8 cellular contexts compared by ENCODE assay signal in genomic region chr9:35073276-35073607, GRCh38. TPM values are rescaled to one million over a fixed set of nuclear protein-coding genes. Genes with fewer than 3 reads are reported as not detected.
DNase-seq lines count a peak whose midpoint lies in the region; ATAC-seq, FAIRE-seq and TF ChIP-seq lines count a peak whose summit lies in the region.

No MANE protein-coding gene starts in this region.

- peaks cover 4 to 14% of the 10 kb centered on the region in 2 experiments for H3K36me3 ChIP-seq in keratinocyte (ENCODE audit: control insufficient read depth in 2 of 2, extremely low read depth in 1 of 2, insufficient read depth in 2 of 2, low read length in 2 of 2)
- H3K36me3 ChIP-seq in thoracic aorta, result no peaks in the 10 kb centered on the region

- peaks cover 3% of the 10 kb centered on the region for H3K9me1 ChIP-seq in keratinocyte (ENCODE audit: control insufficient read depth, extremely low read depth, insufficient read depth, low read length)

- H3K27me3 ChIP-seq in keratinocyte (ENCODE audit: control insufficient read depth, extremely low read depth, insufficient read depth, low read length), result no peaks in the 10 kb centered on the region
- H3K27me3 ChIP-seq in thoracic aorta (replicated peaks; ENCODE audit: insufficient read depth), result no peaks in the 10 kb centered on the region

- peaks cover 76% of the 10 kb centered on the region for H3K4me1 Mint-ChIP-seq in activated T-cell treated with anti-CD3 and anti-CD28 coated beads, Interleukin-2, amount 50 U/mL, for 72 hours (ENCODE audit: low read depth)
- H3K4me1 Mint-ChIP-seq in activated T-helper 2 cell treated with anti-CD3 and anti-CD28 coated beads, Interferon-gamma antibody, Interleukin-2, Interleukin-4, amounts not matched to agents 10 μg/mL and 5 μg/mL and 100 μg/mL, durations not matched to agents 14 hours and 24 hours and 36 hours (ENCODE audit: low read depth), result peaks cover 52% of the 10 kb centered on the region

- H2AFZ ChIP-seq in keratinocyte (ENCODE audit: control insufficient read depth, low read length), result no peak overlapping the region

- no peak for FAIRE-seq in keratinocyte (lab: Jason Lieb, UNC)

- TF ChIP-seq CTCF in keratinocyte (optimal IDR thresholded peaks at IDR 0.05 in 1 of 3, IDR thresholded peaks at IDR 0.05 in 1 of 3, conservative IDR thresholded peaks at IDR 0.05 in 1 of 3; ENCODE audit: extremely low read depth in 1 of 3, insufficient read depth in 2 of 3, low read length in 3 of 3) (no peak), thoracic aorta (IDR thresholded peaks at IDR 0.05) (no peak)

- peaks cover 26% of the 10 kb centered on the region for H4K20me1 ChIP-seq in keratinocyte (ENCODE audit: control insufficient read depth, extremely low read depth, insufficient read depth, low read length)

- H3K27me3 Mint-ChIP-seq in activated T-cell treated with anti-CD3 and anti-CD28 coated beads, Interleukin-2, amount 50 U/mL, for 72 hours (ENCODE audit: low read depth), result no peaks in the 10 kb centered on the region
- no peaks in the 10 kb centered on the region for H3K27me3 Mint-ChIP-seq in activated T-helper 2 cell treated with anti-CD3 and anti-CD28 coated beads, Interferon-gamma antibody, Interleukin-2, Interleukin-4, amounts not matched to agents 10 μg/mL and 5 μg/mL and 100 μg/mL, durations not matched to agents 14 hours and 24 hours and 36 hours (ENCODE audit: low read depth)

- peaks cover 42% of the 10 kb centered on the region for H3K79me2 ChIP-seq in keratinocyte (ENCODE audit: control insufficient read depth, insufficient read depth, low read length)

- H3K4me3 ChIP-seq in keratinocyte (ENCODE audit: control insufficient read depth in 2 of 3, extremely low read depth in 1 of 3, insufficient read depth in 2 of 3, low read depth in 1 of 3, low read length in 3 of 3) (peak overlapping the region in 1 of 3 experiments; percentile 24), thoracic aorta (peak overlapping the region; percentile 97)

- peak overlapping the region; percentile 94 for H3K27ac ChIP-seq in keratinocyte (ENCODE audit: control insufficient read depth, insufficient read depth, low read length)
- peak overlapping the region in 1 of 2 donors; percentile 100 for H3K27ac ChIP-seq in thoracic aorta

- peak in 1 of 2 donors; percentile 28 for DNase-seq in activated T-cell treated with anti-CD3 and anti-CD28 coated beads, Interleukin-2, amount 50 U/mL, for 72 hours
- no peak for DNase-seq in activated T-cell treated with anti-CD3 and anti-CD28 coated beads, Interleukin-2, amount 50 U/mL, for 48 hours
- DNase-seq in activated T-helper 2 cell treated with anti-CD3 and anti-CD28 coated beads, Interferon-gamma antibody, Interleukin-2, Interleukin-4, amounts not matched to agents 10 μg/mL and 5 μg/mL and 100 μg/mL, durations not matched to agents 14 hours and 24 hours and 36 hours (ENCODE audit: low spot score), result no peak
- DNase-seq in keratinocyte (ENCODE audit: low read depth, low spot score) (no peak), thoracic aorta (ENCODE audit: low spot score) (no peak), NAMALWA (ENCODE audit: low spot score) (no peak), SKM-1 (lab: John Stamatoyannopoulos, UW; ENCODE audit: unreplicated experiment) (no peak)

- no peaks in the 10 kb centered on the region for H3K9me3 Mint-ChIP-seq in activated T-cell treated with anti-CD3 and anti-CD28 coated beads, Interleukin-2, amount 50 U/mL, for 72 hours
- no peaks in the 10 kb centered on the region for H3K9me3 Mint-ChIP-seq in activated T-helper 2 cell treated with anti-CD3 and anti-CD28 coated beads, Interferon-gamma antibody, Interleukin-2, Interleukin-4, amounts not matched to agents 10 μg/mL and 5 μg/mL and 100 μg/mL, durations not matched to agents 14 hours and 24 hours and 36 hours

- H3K9ac ChIP-seq in keratinocyte (ENCODE audit: control insufficient read depth, extremely low read depth, insufficient read depth, low read length), result peak overlapping the region; percentile 97

- peak overlapping the region; percentile 71 for H3K4me2 ChIP-seq in keratinocyte (ENCODE audit: control insufficient read depth, extremely low read depth, insufficient read depth, low read depth, low read length)

- peak in 1 of 2 donors; percentile 23 for ATAC-seq in activated T-cell treated with anti-CD3 and anti-CD28 coated beads, Interleukin-2, amount 50 U/mL, for 72 hours (replicated peaks in 1 of 2)
- ATAC-seq in thoracic aorta (ENCODE audit: insufficient number of reproducible peaks, low FRiP score, low read depth) (no peak), HG03342 (IDR thresholded peaks at IDR 0.05; ENCODE audit: unreplicated experiment) (no peak)

- H3K9me3 ChIP-seq in keratinocyte (ENCODE audit: control insufficient read depth, low read depth, low read length) (no peaks in the 10 kb centered on the region), thoracic aorta (no peaks in the 10 kb centered on the region)

- H3K27ac Mint-ChIP-seq in activated T-cell treated with anti-CD3 and anti-CD28 coated beads, Interleukin-2, amount 50 U/mL, for 72 hours, result peak overlapping the region; percentile 97
- H3K27ac Mint-ChIP-seq in activated T-helper 2 cell treated with anti-CD3 and anti-CD28 coated beads, Interferon-gamma antibody, Interleukin-2, Interleukin-4, amounts not matched to agents 10 μg/mL and 5 μg/mL and 100 μg/mL, durations not matched to agents 14 hours and 24 hours and 36 hours, result peak overlapping the region; percentile 87

- H3K4me1 ChIP-seq in keratinocyte (ENCODE audit: control insufficient read depth, extremely low read depth, insufficient read depth, low read length) (peaks cover 34% of the 10 kb centered on the region), thoracic aorta (ENCODE audit: control insufficient read depth in 1 of 2, low read depth in 2 of 2) (peaks cover 20 to 33% of the 10 kb centered on the region in 2 donors)

- peaks cover 4 to 34% of the 10 kb centered on the region in 2 donors for H3K36me3 Mint-ChIP-seq in activated T-cell treated with anti-CD3 and anti-CD28 coated beads, Interleukin-2, amount 50 U/mL, for 72 hours (ENCODE audit: insufficient read depth in 2 of 2)
- H3K36me3 Mint-ChIP-seq in activated T-helper 2 cell treated with anti-CD3 and anti-CD28 coated beads, Interferon-gamma antibody, Interleukin-2, Interleukin-4, amounts not matched to agents 10 μg/mL and 5 μg/mL and 100 μg/mL, durations not matched to agents 14 hours and 24 hours and 36 hours (ENCODE audit: low read depth), result peaks cover 78% of the 10 kb centered on the region

- peak overlapping the region; percentile 90 to 91 for H3K4me3 Mint-ChIP-seq in activated T-cell treated with anti-CD3 and anti-CD28 coated beads, Interleukin-2, amount 50 U/mL, for 72 hours
- H3K4me3 Mint-ChIP-seq in activated T-helper 2 cell treated with anti-CD3 and anti-CD28 coated beads, Interferon-gamma antibody, Interleukin-2, Interleukin-4, amounts not matched to agents 10 μg/mL and 5 μg/mL and 100 μg/mL, durations not matched to agents 14 hours and 24 hours and 36 hours (ENCODE audit: low read depth), result peak overlapping the region; percentile 91

- intact Hi-C loops in activated T-helper 2 cell treated with anti-CD3 and anti-CD28 coated beads, Interferon-gamma antibody, Interleukin-2, Interleukin-4, amounts not matched to agents 10 μg/mL and 5 μg/mL and 100 μg/mL, durations not matched to agents 14 hours and 24 hours and 36 hours (cut with micrococcal nuclease), result loop anchor here (2.0 to 10.0 kb wide), 3 partner anchors 86 to 1412 kb away; partner anchors contain the start of genes HINT2 and SPAG8

- dilution Hi-C loops in keratinocyte (cut with MboI; ENCODE audit: extremely low pct_ligation_motif_present, low sequenced_read_pairs), result no loop called here

RNA-seq across cellular contexts. Expression of gene VCP, which starts 0.8 kb away (rescaled TPM):
- total RNA-seq in activated T-cell treated with anti-CD3 and anti-CD28 coated beads, Interleukin-2, amount 50 U/mL, for 72 hours, result 100 to 1,000 TPM; 190 to 199 TPM
- 361 and 366 TPM in 2 replicates for total RNA-seq in activated T-helper 2 cell treated with anti-CD3 and anti-CD28 coated beads, Interferon-gamma antibody, Interleukin-2, Interleukin-4, amounts not matched to agents 10 μg/mL and 5 μg/mL and 100 μg/mL, durations not matched to agents 14 hours and 24 hours and 36 hours
- 339 to 414 TPM (median 356 TPM) in 3 replicates for polyA plus RNA-seq in keratinocyte
- 109 TPM for polyA plus RNA-seq in keratinocyte (2011; ENCODE audit: low read depth)
- 235 and 294 TPM in 2 replicates for polyA plus RNA-seq in keratinocyte (2011; cell fraction: cytosol; rRNA removed)
- 447 and 511 TPM in 2 replicates for polyA plus RNA-seq in keratinocyte (2011; cell fraction: nucleus; rRNA removed)
- 197 and 386 TPM in 2 replicates for polyA plus RNA-seq in keratinocyte (2012; ENCODE audit: low replicate concordance)
- 460 to 537 TPM (median 484 TPM) in 3 replicates for polyA minus RNA-seq in keratinocyte
- polyA minus RNA-seq in keratinocyte (2011; cell fraction: cytosol; rRNA and poly(A)+ RNA removed), result 296 TPM
- 417 and 614 TPM in 2 replicates for polyA minus RNA-seq in keratinocyte (2011; cell fraction: nucleus; rRNA and poly(A)+ RNA removed)
- total RNA-seq in thoracic aorta, result 100 to 1,000 TPM; 179 to 204 TPM

RNA-seq across cellular contexts. Expression of gene FANCG, which starts 6.5 kb away (rescaled TPM):
- 100 to 1,000 TPM in 1 of 2 donors, 10 to 100 TPM in 1; 94.8 to 116 TPM for total RNA-seq in activated T-cell treated with anti-CD3 and anti-CD28 coated beads, Interleukin-2, amount 50 U/mL, for 72 hours
- total RNA-seq in activated T-helper 2 cell treated with anti-CD3 and anti-CD28 coated beads, Interferon-gamma antibody, Interleukin-2, Interleukin-4, amounts not matched to agents 10 μg/mL and 5 μg/mL and 100 μg/mL, durations not matched to agents 14 hours and 24 hours and 36 hours, result 102 and 107 TPM in 2 replicates
- 9.4 to 14.6 TPM (median 14.5 TPM) in 3 replicates for polyA plus RNA-seq in keratinocyte
- polyA plus RNA-seq in keratinocyte (2011; ENCODE audit: low read depth), result 8.3 TPM
- polyA plus RNA-seq in keratinocyte (2011; cell fraction: cytosol; rRNA removed), result 5.1 and 7.0 TPM in 2 replicates
- polyA plus RNA-seq in keratinocyte (2011; cell fraction: nucleus; rRNA removed), result 27.6 and 30.3 TPM in 2 replicates
- polyA plus RNA-seq in keratinocyte (2012; ENCODE audit: low replicate concordance), result 10.5 and 16.2 TPM in 2 replicates
- 5.7 to 16.3 TPM (median 16.1 TPM) in 3 replicates for polyA minus RNA-seq in keratinocyte
- polyA minus RNA-seq in keratinocyte (2011; cell fraction: cytosol; rRNA and poly(A)+ RNA removed), result 4.0 TPM
- polyA minus RNA-seq in keratinocyte (2011; cell fraction: nucleus; rRNA and poly(A)+ RNA removed), result 7.4 and 11.3 TPM in 2 replicates
- total RNA-seq in thoracic aorta, result 10 to 100 TPM in 1 of 2 donors, 1 to 10 TPM in 1; 2.2 to 19.1 TPM

RNA-seq across cellular contexts. Expression of gene PIGO, which starts 23.1 kb away (rescaled TPM):
- 10 to 100 TPM; 25.6 to 27.9 TPM for total RNA-seq in activated T-cell treated with anti-CD3 and anti-CD28 coated beads, Interleukin-2, amount 50 U/mL, for 72 hours
- total RNA-seq in activated T-helper 2 cell treated with anti-CD3 and anti-CD28 coated beads, Interferon-gamma antibody, Interleukin-2, Interleukin-4, amounts not matched to agents 10 μg/mL and 5 μg/mL and 100 μg/mL, durations not matched to agents 14 hours and 24 hours and 36 hours, result 33.0 and 37.8 TPM in 2 replicates
- 18.6 to 27.0 TPM (median 20.7 TPM) in 3 replicates for polyA plus RNA-seq in keratinocyte
- polyA plus RNA-seq in keratinocyte (2011; ENCODE audit: low read depth), result 7.3 TPM
- polyA plus RNA-seq in keratinocyte (2011; cell fraction: cytosol; rRNA removed), result 6.6 and 8.7 TPM in 2 replicates
- polyA plus RNA-seq in keratinocyte (2011; cell fraction: nucleus; rRNA removed), result 40.9 and 44.2 TPM in 2 replicates
- polyA plus RNA-seq in keratinocyte (2012; ENCODE audit: low replicate concordance), result 12.0 and 19.7 TPM in 2 replicates
- 27.8 to 50.9 TPM (median 29.3 TPM) in 3 replicates for polyA minus RNA-seq in keratinocyte
- polyA minus RNA-seq in keratinocyte (2011; cell fraction: cytosol; rRNA and poly(A)+ RNA removed), result 8.1 TPM
- 32.5 and 39.8 TPM in 2 replicates for polyA minus RNA-seq in keratinocyte (2011; cell fraction: nucleus; rRNA and poly(A)+ RNA removed)
- 10 to 100 TPM; 10.8 to 13.9 TPM for total RNA-seq in thoracic aorta

RNA-seq across cellular contexts. Expression of gene STOML2, which starts 29.7 kb away (rescaled TPM):
- total RNA-seq in activated T-cell treated with anti-CD3 and anti-CD28 coated beads, Interleukin-2, amount 50 U/mL, for 72 hours, result 100 to 1,000 TPM; 151 to 169 TPM
- total RNA-seq in activated T-helper 2 cell treated with anti-CD3 and anti-CD28 coated beads, Interferon-gamma antibody, Interleukin-2, Interleukin-4, amounts not matched to agents 10 μg/mL and 5 μg/mL and 100 μg/mL, durations not matched to agents 14 hours and 24 hours and 36 hours, result 211 and 214 TPM in 2 replicates
- 149 to 174 TPM (median 154 TPM) in 3 replicates for polyA plus RNA-seq in keratinocyte
- polyA plus RNA-seq in keratinocyte (2011; ENCODE audit: low read depth), result 53.8 TPM
- 129 and 146 TPM in 2 replicates for polyA plus RNA-seq in keratinocyte (2011; cell fraction: cytosol; rRNA removed)
- 70.7 and 85.4 TPM in 2 replicates for polyA plus RNA-seq in keratinocyte (2011; cell fraction: nucleus; rRNA removed)
- polyA plus RNA-seq in keratinocyte (2012; ENCODE audit: low replicate concordance), result 109 and 138 TPM in 2 replicates
- 86.9 to 195 TPM (median 104 TPM) in 3 replicates for polyA minus RNA-seq in keratinocyte
- polyA minus RNA-seq in keratinocyte (2011; cell fraction: cytosol; rRNA and poly(A)+ RNA removed), result 49.5 TPM
- 10.3 and 18.0 TPM in 2 replicates for polyA minus RNA-seq in keratinocyte (2011; cell fraction: nucleus; rRNA and poly(A)+ RNA removed)
- total RNA-seq in thoracic aorta, result 10 to 100 TPM; 51.7 to 84.1 TPM

RNA-seq across cellular contexts. Expression of gene ATOSB, which starts 42.4 kb away (rescaled TPM):
- total RNA-seq in activated T-cell treated with anti-CD3 and anti-CD28 coated beads, Interleukin-2, amount 50 U/mL, for 72 hours, result 10 to 100 TPM in 1 of 2 donors, 1 to 10 TPM in 1; 8.3 to 11.3 TPM
- total RNA-seq in activated T-helper 2 cell treated with anti-CD3 and anti-CD28 coated beads, Interferon-gamma antibody, Interleukin-2, Interleukin-4, amounts not matched to agents 10 μg/mL and 5 μg/mL and 100 μg/mL, durations not matched to agents 14 hours and 24 hours and 36 hours, result 7.0 and 7.3 TPM in 2 replicates
- 32.7 to 51.3 TPM (median 39.4 TPM) in 3 replicates for polyA plus RNA-seq in keratinocyte
- polyA plus RNA-seq in keratinocyte (2011; ENCODE audit: low read depth), result 6.2 TPM
- polyA plus RNA-seq in keratinocyte (2011; cell fraction: cytosol; rRNA removed), result 43.2 and 52.8 TPM in 2 replicates
- 67.9 and 80.4 TPM in 2 replicates for polyA plus RNA-seq in keratinocyte (2011; cell fraction: nucleus; rRNA removed)
- polyA plus RNA-seq in keratinocyte (2012; ENCODE audit: low replicate concordance), result 19.0 and 29.9 TPM in 2 replicates
- 29.3 to 47.8 TPM (median 40.4 TPM) in 3 replicates for polyA minus RNA-seq in keratinocyte
- 44.1 TPM for polyA minus RNA-seq in keratinocyte (2011; cell fraction: cytosol; rRNA and poly(A)+ RNA removed)
- 30.5 and 37.5 TPM in 2 replicates for polyA minus RNA-seq in keratinocyte (2011; cell fraction: nucleus; rRNA and poly(A)+ RNA removed)
- total RNA-seq in thoracic aorta, result 10 to 100 TPM; 30.2 to 33.6 TPM
